8 cellular contexts compared by ENCODE assay signal in the genomic region with DNA sequence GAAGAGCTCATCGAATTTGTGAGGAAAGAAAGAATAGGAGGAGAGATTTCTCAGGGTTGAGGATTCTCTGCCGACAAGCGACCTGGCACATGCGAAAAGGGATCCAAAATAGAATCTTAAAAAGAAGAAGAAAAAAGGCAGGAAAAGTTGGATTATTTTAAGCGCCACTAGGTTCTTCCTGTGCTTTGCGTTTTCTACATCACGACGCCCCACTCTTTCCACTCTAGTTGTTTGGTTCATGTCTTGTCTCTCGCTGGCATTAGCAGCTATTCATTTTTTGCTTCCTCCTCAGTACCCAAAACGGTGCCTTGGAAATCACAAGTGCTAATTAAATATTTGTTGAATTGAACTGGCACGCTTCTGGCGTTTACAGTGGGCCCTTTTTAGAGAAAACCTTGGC. TPM values are rescaled to one million over a fixed set of nuclear protein-coding genes. Genes with fewer than 3 reads are reported as not detected.
DNase-seq lines count a peak whose midpoint lies in the region; ATAC-seq, FAIRE-seq and TF ChIP-seq lines count a peak whose summit lies in the region.

No MANE protein-coding gene starts in this region.

- DNase-seq in RWPE2 (ENCODE audit: low spot score) (no peak), head of caudate nucleus (peak in 24 of 42 donors; percentile 6 to 69 (median 28)), small intestine (peak; percentile 18)
- DNase-seq in activated naive CD4-positive, alpha-beta T cell treated with anti-CD3 and anti-CD28 coated beads, Interleukin-2, amount 50 U/mL, for 16 hours, result no peak
- no peak for DNase-seq in activated naive CD4-positive, alpha-beta T cell (lab: John Stamatoyannopoulos, UW)

- H4K20me1 ChIP-seq in DOHH2 (ENCODE audit: control insufficient read depth, insufficient read depth, low read depth, low read length), result no peaks in the 10 kb centered on the region

- peak overlapping the region; percentile 85 for H3K4me2 ChIP-seq in DOHH2 (ENCODE audit: low read length)

- no peak for FAIRE-seq in small intestine (lab: Jason Lieb, UNC)

- H3K4me1 ChIP-seq in DOHH2 (ENCODE audit: control insufficient read depth, low read length), result peaks cover 23% of the 10 kb centered on the region
- H3K4me1 ChIP-seq in RWPE2 (ENCODE audit: insufficient read depth, poor library complexity, severe bottlenecking), result peaks cover 5% of the 10 kb centered on the region
- peaks cover 0 to 2% of the 10 kb centered on the region in 2 donors for H3K4me1 ChIP-seq in small intestine (ENCODE audit: control insufficient read depth in 2 of 2, insufficient read depth in 1 of 2, low read depth in 1 of 2, low read length in 1 of 2)

- H3K36me3 ChIP-seq in DOHH2 (ENCODE audit: control insufficient read depth, low read length) (peaks cover 20% of the 10 kb centered on the region), RWPE2 (ENCODE audit: low read depth) (peaks cover 19% of the 10 kb centered on the region), small intestine (ENCODE audit: control insufficient read depth in 2 of 2, insufficient read depth in 2 of 2, low read length in 2 of 2) (peaks cover 0 to 4% of the 10 kb centered on the region in 2 donors)

- TF ChIP-seq CTCF in DOHH2 (IDR thresholded peaks at IDR 0.05; ENCODE audit: low read depth, low read length, poor library complexity, severe bottlenecking) (no peak), RWPE2 (IDR thresholded peaks at IDR 0.05; ENCODE audit: poor library complexity, severe bottlenecking) (no peak)

- H3K27ac ChIP-seq in DOHH2 (ENCODE audit: low read depth, low read length) (peak overlapping the region; percentile 23), RWPE2 (ENCODE audit: poor library complexity, severe bottlenecking) (peak overlapping the region; percentile 65), small intestine (ENCODE audit: low read depth in 1 of 2, low read length in 1 of 2) (peak overlapping the region; percentile 73 to 88)

- ATAC-seq in HG02623 (IDR thresholded peaks at IDR 0.05; ENCODE audit: unreplicated experiment) (peak; percentile 2), RWPE2 (ENCODE audit: low read depth) (no peak), HG02885 (IDR thresholded peaks at IDR 0.05; ENCODE audit: poor library complexity, unreplicated experiment) (no peak)

- peaks cover 17% of the 10 kb centered on the region for H3K79me2 ChIP-seq in DOHH2 (ENCODE audit: control insufficient read depth, low read length)

- H3K9me3 ChIP-seq in DOHH2 (ENCODE audit: control insufficient read depth, insufficient read depth, low read length), result no peaks in the 10 kb centered on the region
- H3K9me3 ChIP-seq in RWPE2 (ENCODE audit: severe bottlenecking), result no peaks in the 10 kb centered on the region
- no peaks in the 10 kb centered on the region for H3K9me3 ChIP-seq in small intestine (ENCODE audit: control insufficient read depth, low read depth)

- H3K9me2 ChIP-seq in DOHH2 (replicated peaks; ENCODE audit: control insufficient read depth, low read length), result no peaks in the 10 kb centered on the region

- 0 to 3% (median 1%) methylated on average over 12 of the region's 12 CpGs for WGBS in small intestine, 3 donors

- intact Hi-C loops in head of caudate nucleus (cut with DNase I), result loop anchor here (5.0 to 10.0 kb wide), 2 partner anchors 52 to 114 kb away; a partner anchor contains a TSS

- H3K27me3 ChIP-seq in DOHH2 (ENCODE audit: control insufficient read depth, low read length) (no peaks in the 10 kb centered on the region), RWPE2 (ENCODE audit: insufficient read depth, poor library complexity, severe bottlenecking) (no peaks in the 10 kb centered on the region), small intestine (ENCODE audit: control insufficient read depth in 2 of 2, insufficient read depth in 2 of 2, low read length in 2 of 2) (no peaks in the 10 kb centered on the region)

- peak overlapping the region; percentile 92 for H3K4me3 ChIP-seq in DOHH2 (ENCODE audit: low read length)
- H3K4me3 ChIP-seq in RWPE2 (ENCODE audit: severe bottlenecking), result peak overlapping the region; percentile 49
- H3K4me3 ChIP-seq in small intestine (ENCODE audit: low read depth in 1 of 2, low read length in 2 of 2), result peak overlapping the region; percentile 65 to 72

- H3F3A ChIP-seq in DOHH2 (ENCODE audit: control insufficient read depth, insufficient read depth), result no peaks in the 10 kb centered on the region

RNA-seq across cellular contexts. Expression of a gene that starts 0.7 kb away (rescaled TPM):
- polyA plus RNA-seq in small intestine, result 1 to 10 TPM; 5.1 to 7.9 (median 6.0) TPM

RNA-seq across cellular contexts. Expression of a gene that starts 54.7 kb away (rescaled TPM):
- polyA plus RNA-seq in small intestine, result 1 to 10 TPM in 1 of 3 donors, not detected in 2; 2.3 TPM

Comparison
In these comparisons a context has a peak if more than half of its experiments do, and no peak if none do; other contexts are left out.
1. H3K27ac ChIP-seq: peak in every context shown above with its lines; median percentile 80 in small intestine; 65 in RWPE2; 23 in DOHH2.
2. DNase-seq: peak in head of caudate nucleus (24 of 42) and small intestine (single experiment); none in RWPE2 (single experiment), activated naive CD4-positive, alpha-beta T cell treated with anti-CD3 and anti-CD28 coated beads, Interleukin-2, amount 50 U/mL, for 16 hours (single experiment) and activated naive CD4-positive, alpha-beta T cell (0 of 4).
3. Peak in every context shown above with its lines, with median percentiles within 50 percentile points of each other: H3K4me3 ChIP-seq.